ENCODE assay signal across 1 cellular context in genomic region chr16:30091474-30092372, GRCh38.
TF ChIP-seq lines count a peak whose summit lies in the region.

TSS of gene TBX6 (minus strand) at chr16:30091924. CDS start at chr16:30091193, 731 bp downstream.

TF ChIP-seq in WTC11, 78 proteins besides CTCF, POLR2A, EP300 and RAD21 (continued from another document):
- TF ChIP-seq PRDM15 (CRISPR knock-in tag; IDR thresholded peaks at IDR 0.05): peak; percentile 32; the same call in 1 of the 2 replicates
- 0 out of 2 replicates have a peak, but pooled peaks have one; percentile 49 for TF ChIP-seq TP53 (CRISPR knock-in tag; IDR thresholded peaks at IDR 0.05)
- no peak for TF ChIP-seq TEAD4 (CRISPR knock-in tag; IDR thresholded peaks at IDR 0.05)
- TF ChIP-seq CDX4 (CRISPR knock-in tag; IDR thresholded peaks at IDR 0.05; ENCODE audit: borderline replicate concordance): no peak
- no peak for TF ChIP-seq JUN (CRISPR knock-in tag; IDR thresholded peaks at IDR 0.05)
- TF ChIP-seq GTF2I (CRISPR knock-in tag; conservative IDR thresholded peaks at IDR 0.05): no peak
- no peak for TF ChIP-seq STAT6 (CRISPR knock-in tag; conservative IDR thresholded peaks at IDR 0.05; ENCODE audit: low read depth)
- TF ChIP-seq ZNF219 (CRISPR knock-in tag; IDR thresholded peaks at IDR 0.05; ENCODE audit: borderline replicate concordance): no peak
- TF ChIP-seq GRHL2 (CRISPR knock-in tag; IDR thresholded peaks at IDR 0.05; ENCODE audit: insufficient replicate concordance, severe bottlenecking): no peak
- TF ChIP-seq ATF1 (CRISPR knock-in tag; IDR thresholded peaks at IDR 0.05): no peak
- no peak; the same call in none of the 2 replicates for TF ChIP-seq ETV6 (CRISPR knock-in tag; IDR thresholded peaks at IDR 0.05)
- no peak for TF ChIP-seq NR1H2 (CRISPR knock-in tag; IDR thresholded peaks at IDR 0.05)
- TF ChIP-seq ESRRA (CRISPR knock-in tag; IDR thresholded peaks at IDR 0.05; ENCODE audit: borderline replicate concordance): no peak
- no peak for TF ChIP-seq FOXP1 (CRISPR knock-in tag; IDR thresholded peaks at IDR 0.05; ENCODE audit: borderline replicate concordance)
- TF ChIP-seq ZNF512 (CRISPR knock-in tag; IDR thresholded peaks at IDR 0.05; ENCODE audit: borderline replicate concordance): no peak
- TF ChIP-seq ZNF317 (CRISPR knock-in tag; IDR thresholded peaks at IDR 0.05; ENCODE audit: borderline replicate concordance, low read depth): no peak
- no peak for TF ChIP-seq ZNF532 (CRISPR knock-in tag; IDR thresholded peaks at IDR 0.05; ENCODE audit: borderline replicate concordance)
- TF ChIP-seq ZNF423 (CRISPR knock-in tag; IDR thresholded peaks at IDR 0.05): 0 out of 2 replicates have a peak, but pooled peaks have one; percentile 9
- 0 out of 2 replicates have a peak, but pooled peaks have one; percentile 57 for TF ChIP-seq USF2 (CRISPR knock-in tag; IDR thresholded peaks at IDR 0.05)
- TF ChIP-seq CREB1 (CRISPR knock-in tag; IDR thresholded peaks at IDR 0.05): no peak
- no peak for TF ChIP-seq ATF6 (CRISPR knock-in tag; IDR thresholded peaks at IDR 0.05)
- TF ChIP-seq SMAD4 (CRISPR knock-in tag; IDR thresholded peaks at IDR 0.05): no peak
- no peak for TF ChIP-seq HMGA2 (CRISPR knock-in tag; IDR thresholded peaks at IDR 0.05)
- TF ChIP-seq ZBTB43 (CRISPR knock-in tag; IDR thresholded peaks at IDR 0.05): no peak
TF ChIP-seq in WTC11: peak in this region for 16.
